ENCODE assay signal across 8 cellular contexts in the genomic region with DNA sequence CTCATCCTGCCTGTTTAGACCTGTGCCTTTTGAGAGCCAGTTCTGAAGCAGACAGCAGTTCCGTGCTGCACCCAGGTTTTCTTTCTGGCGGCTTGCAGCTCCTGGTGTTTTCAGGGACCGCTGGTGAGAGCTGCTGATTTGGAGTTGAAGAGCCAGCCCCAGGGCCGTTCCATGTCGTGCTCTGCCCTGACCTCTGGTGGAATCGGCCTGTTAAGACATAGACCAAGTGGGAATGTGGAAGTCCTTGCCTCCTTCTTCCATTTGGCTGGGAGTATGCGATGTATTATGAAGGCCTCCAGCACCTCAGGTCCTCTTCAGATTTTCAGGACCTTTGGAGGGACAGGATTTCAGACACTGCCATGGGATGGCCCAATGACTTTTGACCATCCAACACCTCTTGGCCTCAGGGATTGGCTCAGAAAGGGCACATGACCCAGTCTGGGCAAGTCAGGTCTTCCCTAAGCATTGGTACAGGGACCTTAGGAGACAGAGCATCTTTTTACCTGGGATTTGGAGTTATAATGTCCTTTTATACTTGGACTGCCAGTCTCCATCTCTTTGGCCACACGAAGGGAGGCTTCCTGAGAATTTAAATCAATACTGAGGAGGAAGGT.
DNase-seq lines count a peak whose midpoint lies in the region; ATAC-seq and TF ChIP-seq lines count a peak whose summit lies in the region.

No MANE protein-coding gene starts in this region.

- no TSS peak for BruUV-seq in PC-3 (replicated peaks; lab: Mats Ljungman, UMichigan)

- H3K27me3 Mint-ChIP-seq in activated T-helper 17 cell treated with anti-CD3 and anti-CD28 coated beads, Interleukin-2, amount 50 U/mL, for 72 hours, result peaks cover 21% of the 10 kb centered on the region
- no peaks in the 10 kb centered on the region for H3K27me3 Mint-ChIP-seq in type B pancreatic cell

- peaks cover 15% of the 10 kb centered on the region for H3K4me1 Mint-ChIP-seq in activated T-helper 17 cell treated with anti-CD3 and anti-CD28 coated beads, Interleukin-2, amount 50 U/mL, for 72 hours
- H3K4me1 Mint-ChIP-seq in type B pancreatic cell (ENCODE audit: unreplicated experiment), result no peaks in the 10 kb centered on the region

- H4K91ac ChIP-seq in neuronal stem cell (ENCODE audit: low read depth, low read length, poor library complexity), result no peak overlapping the region

- CTCF ChIA-PET in PC-3 (lab: Charles Lee), result interaction anchor here (0.5 to 1.5 kb wide), 8 partner anchors 28 to 246 kb away, joined by 3 to 8 read pairs (median 4); no protein-coding TSS in a partner anchor

- no peaks in the 10 kb centered on the region for H3K36me3 ChIP-seq in PC-3 (ENCODE audit: low read depth, low read length)
- no peaks in the 10 kb centered on the region for H3K36me3 ChIP-seq in neuronal stem cell (replicated peaks in 1 of 2; ENCODE audit: control insufficient read depth in 2 of 2, insufficient read depth in 2 of 2, low read length in 2 of 2)

- intact Hi-C loops in PC-3 (cut with micrococcal nuclease), result loop anchor here (1.0 to 2.0 kb wide), 5 partner anchors 46 to 233 kb away; no protein-coding TSS in a partner anchor

- no peak overlapping the region for H3K27ac Mint-ChIP-seq in activated T-helper 17 cell treated with anti-CD3 and anti-CD28 coated beads, Interleukin-2, amount 50 U/mL, for 72 hours
- no peak overlapping the region for H3K27ac Mint-ChIP-seq in type B pancreatic cell

- H3K4me3 Mint-ChIP-seq in activated T-helper 17 cell treated with anti-CD3 and anti-CD28 coated beads, Interleukin-2, amount 50 U/mL, for 72 hours, result peak overlapping the region; percentile 57
- H3K4me3 Mint-ChIP-seq in type B pancreatic cell, result no peak overlapping the region

- POLR2A ChIA-PET in PC-3 (lab: Charles Lee; ENCODE audit: unreplicated experiment), result interaction anchor here (0.6 kb wide), 1 partner anchor 964 kb away, joined by 3 read pairs; no protein-coding TSS in a partner anchor

- no peak overlapping the region for H2BK15ac ChIP-seq in neuronal stem cell (ENCODE audit: low read length)

- H2BK5ac ChIP-seq in neuronal stem cell (ENCODE audit: low read length), result no peak overlapping the region

- H2AFZ ChIP-seq in PC-3 (ENCODE audit: low read length), result peak overlapping the region; percentile 20; the same call in 1 of the 2 replicates
- H2AFZ ChIP-seq in neuronal stem cell (ENCODE audit: low read length), result peak overlapping the region; percentile 55

- H3K9me3 ChIP-seq in PC-3 (ENCODE audit: low read length), result no peaks in the 10 kb centered on the region
- H3K9me3 ChIP-seq in neuronal stem cell (replicated peaks in 1 of 2; ENCODE audit: control insufficient read depth in 2 of 2, insufficient read depth in 1 of 2, low read depth in 1 of 2, low read length in 2 of 2), result no peaks in the 10 kb centered on the region

- H3K9ac ChIP-seq in PC-3 (ENCODE audit: low read length), result no peak overlapping the region
- H3K9ac ChIP-seq in neuronal stem cell (ENCODE audit: low read depth, low read length, poor library complexity), result no peak overlapping the region

- H3K79me1 ChIP-seq in neuronal stem cell (ENCODE audit: low read depth, low read length), result no peaks in the 10 kb centered on the region

- H2AK5ac ChIP-seq in neuronal stem cell (ENCODE audit: low read depth, low read length), result no peak overlapping the region

- no peak overlapping the region for H4K8ac ChIP-seq in neuronal stem cell (ENCODE audit: low read depth, low read length)

- DNase-seq in C1 segment of cervical spinal cord (lab: John Stamatoyannopoulos, UW), result peak in 10 of 14 donors; percentile 1 to 40 (median 9)
- DNase-seq in GM19240 (ENCODE audit: insufficient read length, low spot score), result peak; percentile 42
- peak; percentile 89 for DNase-seq in PC-3
- DNase-seq in fibroblast of the conjunctiva (ENCODE audit: low read depth), result peak; percentile 47
- DNase-seq in neuronal stem cell (ENCODE audit: low spot score), result peak; percentile 70
- DNase-seq in type B pancreatic cell (ENCODE audit: extremely low spot score, unreplicated experiment), result peak; percentile 76

- no peak overlapping the region for H3K14ac ChIP-seq in neuronal stem cell (ENCODE audit: low read length)

- H3K27me3 ChIP-seq in PC-3 (ENCODE audit: low read length) (peaks cover 10% of the 10 kb centered on the region), neuronal stem cell (ENCODE audit: control insufficient read depth in 3 of 3, insufficient read depth in 3 of 3, low read depth in 1 of 3, low read length in 3 of 3) (no peaks in the 10 kb centered on the region)

- H3K9me3 Mint-ChIP-seq in activated T-helper 17 cell treated with anti-CD3 and anti-CD28 coated beads, Interleukin-2, amount 50 U/mL, for 72 hours, result no peaks in the 10 kb centered on the region
- no peaks in the 10 kb centered on the region for H3K9me3 Mint-ChIP-seq in type B pancreatic cell

- no peak overlapping the region for H3K18ac ChIP-seq in neuronal stem cell (ENCODE audit: low read length)

- H3F3A ChIP-seq in PC-3 (ENCODE audit: low read length, unreplicated experiment), result no peaks in the 10 kb centered on the region

- TF ChIP-seq CTCF in PC-3 (conservative IDR thresholded peaks at IDR 0.05; ENCODE audit: low read depth, low read length) (peak; percentile 96), type B pancreatic cell (conservative IDR thresholded peaks at IDR 0.05) (peak; percentile 81)

- H3K4me3 ChIP-seq in PC-3 (ENCODE audit: low read length), result no peak overlapping the region
- no peak overlapping the region for H3K4me3 ChIP-seq in neuronal stem cell (ENCODE audit: low read length in 2 of 2)

- H3K9me2 ChIP-seq in PC-3 (replicated peaks; ENCODE audit: low read length), result no peaks in the 10 kb centered on the region

- peak; percentile 80 for ATAC-seq in HG03521 (IDR thresholded peaks at IDR 0.05; ENCODE audit: unreplicated experiment)
- ATAC-seq in PC-3, result peak; percentile 80
- peak; percentile 82 for ATAC-seq in activated T-helper 17 cell treated with anti-CD3 and anti-CD28 coated beads, Interleukin-2, amount 50 U/mL, for 72 hours (replicated peaks)

- H2BK120ac ChIP-seq in neuronal stem cell (ENCODE audit: low read depth, low read length), result no peak overlapping the region

- H3K4me1 ChIP-seq in PC-3 (ENCODE audit: insufficient read depth, low read length), result peaks cover 28% of the 10 kb centered on the region
- H3K4me1 ChIP-seq in neuronal stem cell (ENCODE audit: control insufficient read depth in 2 of 2, insufficient read depth in 1 of 2, low read depth in 1 of 2, low read length in 2 of 2), result no peaks in the 10 kb centered on the region

- H3K4ac ChIP-seq in neuronal stem cell (ENCODE audit: low read length), result no peak overlapping the region

- H2BK12ac ChIP-seq in neuronal stem cell (ENCODE audit: low read length), result no peak overlapping the region

- WGBS in neuronal stem cell (ENCODE audit: extremely low coverage in 2 of 2, insufficient read length in 2 of 2, insufficient replicate concordance in 1 of 2), 2 donors, result no CpG with 5 or more reads among the region's 8 CpGs

- no peaks in the 10 kb centered on the region for H3K36me3 Mint-ChIP-seq in activated T-helper 17 cell treated with anti-CD3 and anti-CD28 coated beads, Interleukin-2, amount 50 U/mL, for 72 hours (ENCODE audit: low read depth)
- no peaks in the 10 kb centered on the region for H3K36me3 Mint-ChIP-seq in type B pancreatic cell

- no peaks in the 10 kb centered on the region for H3K79me2 ChIP-seq in PC-3 (ENCODE audit: low read length)

- H3K4me2 ChIP-seq in PC-3 (ENCODE audit: low read length), result peak overlapping the region; percentile 51
- H3K4me2 ChIP-seq in neuronal stem cell (ENCODE audit: insufficient read depth, low read length, poor library complexity, severe bottlenecking), result no peak overlapping the region

- H4K20me1 ChIP-seq in PC-3 (ENCODE audit: low read length), result no peaks in the 10 kb centered on the region

- H3K27ac ChIP-seq in PC-3 (ENCODE audit: low read length), result no peak overlapping the region
- no peak overlapping the region for H3K27ac ChIP-seq in neuronal stem cell (replicated peaks; ENCODE audit: low read length)

- H3K23ac ChIP-seq in neuronal stem cell (ENCODE audit: low read depth, low read length, poor library complexity), result no peak overlapping the region

Comparison
In these comparisons a context has a peak if more than half of its experiments do, and no peak if none do; other contexts are left out.
1. DNase-seq: peak in every context shown above with its lines; median percentile 89 in PC-3; 76 in type B pancreatic cell; 70 in neuronal stem cell; 47 in fibroblast of the conjunctiva; 42 in GM19240; 9 in C1 segment of cervical spinal cord.